ENCODE assay signal across 11 cellular contexts in genomic region chr6:63807056-63807455, GRCh38.
DNase-seq lines count a peak whose midpoint lies in the region; ATAC-seq and TF ChIP-seq lines count a peak whose summit lies in the region.
"Had no signal": no experiment of that assay in that cellular context is flagged by ENCODE, and none has a peak within 500 bp of the region (broad histone marks: within the 10 kb centered on the region; RNA-seq: fewer than 3 reads in every experiment).

No MANE protein-coding gene starts in this region.

- DNase-seq in IMR-90: no peak
- DNase-seq in astrocyte of the spinal cord (ENCODE audit: low read depth, low spot score): peak; percentile 22
- peak; percentile 38 for DNase-seq in kidney tubule cell (ENCODE audit: low spot score)
- no peak for DNase-seq in Caco-2
- DNase-seq: CD8-positive, alpha-beta T cell; retina had no signal

- no peaks in the 10 kb centered on the region for H3K27me3 Mint-ChIP-seq in Caco-2 (ENCODE audit: insufficient read depth, unreplicated experiment)

- H4K5ac ChIP-seq in IMR-90 (ENCODE audit: low read depth, low read length): peak overlapping the region; percentile 98

- H3K9ac ChIP-seq in IMR-90 (ENCODE audit: low read depth, low read length) (no peak overlapping the region), subcutaneous abdominal adipose tissue (ENCODE audit: low read length in 5 of 5) (no peak overlapping the region)

- peak overlapping the region; percentile 87 for H2BK120ac ChIP-seq in IMR-90 (ENCODE audit: low read depth, low read length)

- peak overlapping the region; percentile 99 for H2BK5ac ChIP-seq in IMR-90 (ENCODE audit: low read depth, low read length, poor library complexity, severe bottlenecking)

- peak overlapping the region; percentile 32; the same call in 1 of the 2 replicates for H3K23ac ChIP-seq in IMR-90 (ENCODE audit: low read depth, low read length)

- no peaks in the 10 kb centered on the region for H3K9me3 ChIP-seq in IMR-90 (ENCODE audit: control insufficient read depth, insufficient read depth, low read length)
- no peaks in the 10 kb centered on the region for H3K9me3 ChIP-seq in subcutaneous abdominal adipose tissue (ENCODE audit: control insufficient read depth in 5 of 5, low read length in 5 of 5)
- no peaks in the 10 kb centered on the region for H3K9me3 ChIP-seq in Caco-2

- H2AK9ac ChIP-seq in IMR-90 (replicated peaks; ENCODE audit: low read depth, low read length, poor library complexity): no peak overlapping the region

- peak overlapping the region; percentile 67 for H4K91ac ChIP-seq in IMR-90 (ENCODE audit: insufficient read depth, low read depth, low read length)

- H2AFZ ChIP-seq in IMR-90 (replicated peaks; ENCODE audit: low read length, poor library complexity): no peak overlapping the region

- H3K27ac Mint-ChIP-seq in Caco-2 (ENCODE audit: unreplicated experiment): no peak overlapping the region
- H3K27ac Mint-ChIP-seq: activated T-helper 17 cell treated with anti-CD3 and anti-CD28 coated beads, Interleukin-2, amount 50 U/mL, for 72 hours; CD8-positive, alpha-beta T cell; T-helper 1 cell treated with Interleukin-12 subunit alpha and Interleukin-12 subunit beta and Interleukin-4 antibody, amounts not matched to agents 30 μg/mL and 1 μg/mL, for 36 hours had no signal

- H3K4me3 ChIP-seq in IMR-90 (ENCODE audit: insufficient read depth, low read depth, low read length): no peak overlapping the region
- no peak overlapping the region for H3K4me3 ChIP-seq in astrocyte of the spinal cord (ENCODE audit: low read depth, low read length)
- H3K4me3 ChIP-seq in subcutaneous abdominal adipose tissue (ENCODE audit: low read depth in 1 of 5, low read length in 5 of 5): no peak overlapping the region
- no peak overlapping the region for H3K4me3 ChIP-seq in Caco-2 (ENCODE audit: low read depth, low read length)

- H2BK20ac ChIP-seq in IMR-90 (ENCODE audit: low read depth, low read length): peak overlapping the region; percentile 75

- H3K4me3 Mint-ChIP-seq in Caco-2 (ENCODE audit: unreplicated experiment): no peak overlapping the region
- H3K4me3 Mint-ChIP-seq: activated T-helper 17 cell treated with anti-CD3 and anti-CD28 coated beads, Interleukin-2, amount 50 U/mL, for 72 hours; CD8-positive, alpha-beta T cell; T-helper 1 cell treated with Interleukin-12 subunit alpha and Interleukin-12 subunit beta and Interleukin-4 antibody, amounts not matched to agents 30 μg/mL and 1 μg/mL, for 36 hours had no signal

- H2BK15ac ChIP-seq in IMR-90 (ENCODE audit: low read depth, low read length): 0 out of 3 replicates have a peak overlapping the region, but pooled peaks have one; percentile 92

- no peak for TF ChIP-seq POLR2A in IMR-90 (IDR thresholded peaks at IDR 0.05; ENCODE audit: low read depth, low read length)

- WGBS in IMR-90 (ENCODE audit: extremely low coverage in 2 of 2, insufficient read length in 1 of 2), 2 experiments: no CpG with 5 or more reads among the region's 2 CpGs

- H3K79me1 ChIP-seq in IMR-90 (ENCODE audit: low read depth in 1 of 2, low read length in 2 of 2): no peaks in the 10 kb centered on the region

- peak overlapping the region; percentile 43 for H3K14ac ChIP-seq in IMR-90 (replicated peaks; ENCODE audit: low read depth, low read length)

- H3K36me3 ChIP-seq in IMR-90 (ENCODE audit: control insufficient read depth, insufficient read depth, low read length): no peaks in the 10 kb centered on the region
- H3K36me3 ChIP-seq in subcutaneous abdominal adipose tissue (ENCODE audit: control insufficient read depth in 5 of 5, insufficient read depth in 5 of 5, low read length in 5 of 5): no peaks in the 10 kb centered on the region
- H3K36me3 ChIP-seq in Caco-2 (ENCODE audit: control insufficient read depth, insufficient read depth, low read length): no peaks in the 10 kb centered on the region

- ATAC-seq in IMR-90 (ENCODE audit: low read depth) (no peak), HG03354 (IDR thresholded peaks at IDR 0.05; ENCODE audit: poor library complexity, severe bottlenecking, unreplicated experiment) (no peak)
- ATAC-seq in activated CD4-positive, CD25-positive, alpha-beta regulatory T cell treated with anti-CD3 and anti-CD28 coated beads, Interleukin-2, amount 50 U/mL, for 24 hours: no peak
- ATAC-seq: activated T-helper 17 cell treated with anti-CD3 and anti-CD28 coated beads, Interleukin-2, amount 50 U/mL, for 72 hours; CD8-positive, alpha-beta T cell had no signal

- TF ChIP-seq CTCF in IMR-90 (conservative IDR thresholded peaks at IDR 0.05; ENCODE audit: low read depth, low read length) (no peak), astrocyte of the spinal cord (IDR thresholded peaks at IDR 0.05; ENCODE audit: low read depth, low read length) (no peak), Caco-2 (IDR thresholded peaks at IDR 0.05; ENCODE audit: insufficient read depth in 1 of 2, low read depth in 1 of 2, low read length in 1 of 2, severe bottlenecking in 1 of 2, unreplicated experiment in 1 of 2) (no peak)

- in situ Hi-C loops in IMR-90 (cut with MboI; ENCODE audit: low sequenced_read_pairs): no loop called here
- in situ Hi-C loops in astrocyte of the spinal cord (cut with HindIII; ENCODE audit: low sequenced_read_pairs): no loop called here

- 0 out of 2 replicates have a peak overlapping the region, but pooled peaks have one; percentile 49 for H3K56ac ChIP-seq in IMR-90 (ENCODE audit: extremely low read depth, insufficient read depth, low read length)

- H3K4me1 ChIP-seq in IMR-90 (ENCODE audit: control insufficient read depth, insufficient read depth, low read length) (peaks cover 15% of the 10 kb centered on the region), subcutaneous abdominal adipose tissue (ENCODE audit: control insufficient read depth in 5 of 5, insufficient read depth in 5 of 5, low read length in 5 of 5) (peaks cover 5 to 28% (median 24%) of the 10 kb centered on the region in 5 donors), Caco-2 (0 out of 2 replicates have a peak, but pooled peaks cover 4% of the 10 kb centered on the region)

- no peak for TF ChIP-seq RAD21 in IMR-90 (IDR thresholded peaks at IDR 0.05; ENCODE audit: low read length)

- POLR2A ChIA-PET in IMR-90 (lab: Charles Lee; ENCODE audit: unreplicated experiment) (interaction anchor here (0.5 kb wide), 1 partner anchor 884 kb away, joined by 4 read pairs; no protein-coding TSS in a partner anchor), Caco-2 (lab: Charles Lee) (no interaction called here)

- CTCF ChIA-PET in IMR-90 (lab: Yijun Ruan, JAX) (interaction anchor here (0.7 to 2.6 kb wide), 3 partner anchors 8 to 490 kb away, joined by 3 to 8 read pairs (median 4); no protein-coding TSS in a partner anchor), Caco-2 (lab: Charles Lee) (interaction anchor here (1.2 kb wide), 1 partner anchor 209 kb away, joined by 3 read pairs; no protein-coding TSS in a partner anchor)

- no peaks in the 10 kb centered on the region for H4K20me1 ChIP-seq in IMR-90 (ENCODE audit: insufficient read depth, low read length)

- intact Hi-C loops in IMR-90 (cut with micrococcal nuclease) (no loop called here), Caco-2 (cut with micrococcal nuclease; ENCODE audit: unreplicated experiment) (no loop called here)

- H3K36me3 Mint-ChIP-seq in Caco-2 (ENCODE audit: insufficient read depth, unreplicated experiment): no peaks in the 10 kb centered on the region
- H3K36me3 Mint-ChIP-seq: CD8-positive, alpha-beta T cell had no signal

- BruUV-seq in IMR-90 (replicated peaks; lab: Mats Ljungman, UMichigan) (no TSS peak), Caco-2 (replicated peaks; lab: Mats Ljungman, UMichigan) (no TSS peak)

- no peaks in the 10 kb centered on the region for H3K4me1 Mint-ChIP-seq in Caco-2 (ENCODE audit: low read depth, unreplicated experiment)
- H3K4me1 Mint-ChIP-seq: activated T-helper 17 cell treated with anti-CD3 and anti-CD28 coated beads, Interleukin-2, amount 50 U/mL, for 72 hours had no signal

- peak overlapping the region; percentile 99 for H3K18ac ChIP-seq in IMR-90 (ENCODE audit: low read depth, low read length)

- peak overlapping the region; percentile 33; the same call in 1 of the 2 replicates for H3K4ac ChIP-seq in IMR-90 (ENCODE audit: low read depth, low read length)

- peak overlapping the region; percentile 67 to 91 for H4K8ac ChIP-seq in IMR-90 (ENCODE audit: low read depth in 2 of 2, low read length in 2 of 2)

- dilution Hi-C loops in IMR-90 (cut with HindIII; ENCODE audit: low sequenced_read_pairs, unreplicated experiment): no loop called here

- H3K9me3 Mint-ChIP-seq in Caco-2 (ENCODE audit: unreplicated experiment): no peaks in the 10 kb centered on the region
- H3K9me3 Mint-ChIP-seq: activated T-helper 17 cell treated with anti-CD3 and anti-CD28 coated beads, Interleukin-2, amount 50 U/mL, for 72 hours; CD8-positive, alpha-beta T cell; T-helper 1 cell treated with Interleukin-12 subunit alpha and Interleukin-12 subunit beta and Interleukin-4 antibody, amounts not matched to agents 30 μg/mL and 1 μg/mL, for 36 hours had no signal

- peak overlapping the region; percentile 83; the same call in 1 of the 2 replicates for H3K27ac ChIP-seq in IMR-90 (ENCODE audit: insufficient read depth, low read length)
- H3K27ac ChIP-seq in subcutaneous abdominal adipose tissue (ENCODE audit: low read depth, low read length): peak overlapping the region; percentile 82

- 0 out of 2 replicates have a peak overlapping the region, but pooled peaks have one; percentile 18 for H2AK5ac ChIP-seq in IMR-90 (ENCODE audit: low read depth, low read length)

- no peak overlapping the region for H3K4me2 ChIP-seq in IMR-90 (ENCODE audit: low read depth, low read length)

- H3K27me3 ChIP-seq in IMR-90 (ENCODE audit: control insufficient read depth, insufficient read depth, low read length): no peaks in the 10 kb centered on the region
- no peaks in the 10 kb centered on the region for H3K27me3 ChIP-seq in subcutaneous abdominal adipose tissue (ENCODE audit: control insufficient read depth in 5 of 5, insufficient read depth in 4 of 5, low read length in 5 of 5)
- H3K27me3 ChIP-seq in Caco-2 (replicated peaks; ENCODE audit: control insufficient read depth, insufficient read depth, low read length): no peaks in the 10 kb centered on the region

- peaks cover 3% of the 10 kb centered on the region for H3K9me1 ChIP-seq in IMR-90 (ENCODE audit: insufficient read depth, low read length)

TF ChIP-seq in IMR-90, 13 proteins besides CTCF, POLR2A, EP300 and RAD21 (continues in another document):
- no peak for TF ChIP-seq RFX5 (IDR thresholded peaks at IDR 0.05; ENCODE audit: low read depth, low read length)
- TF ChIP-seq MAFK (IDR thresholded peaks at IDR 0.05; ENCODE audit: low read depth, low read length): no peak
- no peak for TF ChIP-seq RCOR1 (IDR thresholded peaks at IDR 0.05; ENCODE audit: insufficient replicate concordance, low read length)

Comparison
In these comparisons a context has a peak if more than half of its experiments do, and no peak if none do; other contexts are left out.
1. DNase-seq: peak in astrocyte of the spinal cord (single experiment) and kidney tubule cell (single experiment); none in IMR-90 (single experiment) and Caco-2 (0 of 2).